ENCODE assay signal across 4 cellular contexts in the genomic region with DNA sequence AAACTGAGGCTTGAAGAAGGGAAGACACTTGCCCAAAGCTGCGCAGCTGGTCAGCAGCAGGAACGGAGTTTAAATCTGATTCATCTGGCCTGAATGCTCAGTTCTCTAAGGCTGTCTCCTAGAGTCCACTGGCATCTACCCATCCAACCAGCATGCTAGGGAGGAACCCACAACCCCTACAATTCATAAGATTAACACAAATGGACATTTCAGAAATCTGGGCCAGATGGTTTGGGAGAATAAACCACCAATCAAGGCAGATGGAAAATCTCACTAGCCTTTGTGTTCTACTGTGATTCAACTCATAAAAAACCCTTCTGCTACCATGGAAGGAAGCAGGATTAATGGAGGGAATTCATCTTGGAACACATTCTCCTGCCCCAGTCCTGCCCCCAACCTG.
"Had no signal": no experiment of that assay in that cellular context is flagged by ENCODE, and none has a peak within 500 bp of the region (broad histone marks: within the 10 kb centered on the region; RNA-seq: fewer than 3 reads in every experiment).

No MANE protein-coding gene starts in this region.

- DNase-seq: H9, HCEC 1CT, IMR-90, KBM-7 had no signal
